ENCODE assay signal across 15 cellular contexts in the genomic region with DNA sequence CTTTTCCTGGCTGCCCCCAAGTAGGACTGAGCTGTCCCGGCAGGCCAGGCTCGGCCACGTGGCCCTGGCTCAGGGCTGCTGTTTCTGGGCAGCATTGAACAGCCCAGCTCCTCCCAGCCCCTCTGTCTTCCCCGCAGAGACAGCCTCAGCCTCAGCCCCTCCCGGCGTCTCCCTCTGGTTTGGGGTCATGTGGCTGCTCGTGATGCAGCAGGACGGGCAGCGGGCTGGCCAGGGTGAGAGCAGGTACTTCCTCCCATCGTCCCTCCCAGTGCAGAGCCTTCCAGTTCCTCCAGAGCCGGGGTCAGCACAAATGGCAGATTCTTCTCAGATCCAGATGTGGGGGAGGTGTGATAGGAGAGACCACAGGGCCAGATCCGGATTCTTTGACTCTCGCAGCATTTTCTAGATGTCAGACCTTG.
DNase-seq lines count a peak whose midpoint lies in the region; ATAC-seq, FAIRE-seq and TF ChIP-seq lines count a peak whose summit lies in the region.
"Had no signal": no experiment of that assay in that cellular context is flagged by ENCODE, and none has a peak within 500 bp of the region (broad histone marks: within the 10 kb centered on the region; RNA-seq: fewer than 3 reads in every experiment).

No MANE protein-coding gene starts in this region.

- H3K27ac ChIP-seq in GM23338 (ENCODE audit: low read depth), result no peak overlapping the region

- no peak overlapping the region for H2AFZ ChIP-seq in GM23338

- no peak for TF ChIP-seq CTCF in GM23338 (conservative IDR thresholded peaks at IDR 0.05; ENCODE audit: low read depth in 2 of 2)
- TF ChIP-seq CTCF in choroid plexus epithelial cell (conservative IDR thresholded peaks at IDR 0.05; ENCODE audit: low read depth, low read length), result no peak

- no peaks in the 10 kb centered on the region for H3K27me3 ChIP-seq in GM23338 (ENCODE audit: insufficient read depth)
- H3K27me3 ChIP-seq in HAP-1 (ENCODE audit: low read depth), result no peaks in the 10 kb centered on the region

- DNase-seq in GM23338 (ENCODE audit: low spot score) (no peak), choroid plexus epithelial cell (ENCODE audit: low read depth) (peak; percentile 81), iPS-NIHi7 (ENCODE audit: extremely low spot score) (peak; percentile 32), retina (peak; percentile 45), HAP-1 (ENCODE audit: low spot score in 2 of 2) (no peak), GM19239 (ENCODE audit: insufficient read length, low spot score) (no peak)
- DNase-seq in stimulated activated CD4-positive, alpha-beta T cell treated with anti-CD3 and anti-CD28 coated beads, Interleukin-4, amount 100 ng/mL, for 4 hours, result no peak
- DNase-seq: activated CD8-positive, alpha-beta T cell treated with anti-CD3 and anti-CD28 coated beads, Interleukin-2, amount 10 ng/mL, durations not matched to agents 7 days and 5 days; Calu3; SK-N-SH; stimulated activated naive CD4-positive, alpha-beta T cell had no signal

- in situ Hi-C loops in HAP-1 (cut with MboI; ENCODE audit: low sequenced_read_pairs), result no loop called here

- no peak overlapping the region for H3K4me2 ChIP-seq in GM23338
- H3K4me2 ChIP-seq: SK-N-SH had no signal

- H3K4me3 ChIP-seq in GM23338, result no peak overlapping the region
- H3K4me3 ChIP-seq in choroid plexus epithelial cell (ENCODE audit: low read depth, low read length), result no peak overlapping the region
- H3K4me3 ChIP-seq in HAP-1, result no peak overlapping the region

- H3K9me3 Mint-ChIP-seq in GM23338, result no peaks in the 10 kb centered on the region
- H3K9me3 Mint-ChIP-seq: activated T-helper 17 cell treated with anti-CD3 and anti-CD28 coated beads, Interleukin-2, amount 50 U/mL, for 72 hours; IgD-negative memory B cell had no signal

- ATAC-seq in GM23338, result no peak
- ATAC-seq in HG03469 (IDR thresholded peaks at IDR 0.05; ENCODE audit: unreplicated experiment), result no peak
- ATAC-seq: activated CD8-positive, alpha-beta T cell treated with anti-CD3 and anti-CD28 coated beads, Interleukin-2, amount 10 ng/mL, durations not matched to agents 7 days and 5 days; activated T-helper 17 cell treated with anti-CD3 and anti-CD28 coated beads, Interleukin-2, amount 50 U/mL, for 72 hours had no signal

- peak overlapping the region; percentile 52; the same call in 1 of the 2 replicates for H3K27ac Mint-ChIP-seq in GM23338
- H3K27ac Mint-ChIP-seq: activated CD8-positive, alpha-beta T cell treated with anti-CD3 and anti-CD28 coated beads, Interleukin-2, amount 10 ng/mL, durations not matched to agents 7 days and 5 days; activated T-helper 17 cell treated with anti-CD3 and anti-CD28 coated beads, Interleukin-2, amount 50 U/mL, for 72 hours; IgD-negative memory B cell had no signal

- no peak overlapping the region for H3K4me3 Mint-ChIP-seq in GM23338
- H3K4me3 Mint-ChIP-seq: activated CD8-positive, alpha-beta T cell treated with anti-CD3 and anti-CD28 coated beads, Interleukin-2, amount 10 ng/mL, durations not matched to agents 7 days and 5 days; activated T-helper 17 cell treated with anti-CD3 and anti-CD28 coated beads, Interleukin-2, amount 50 U/mL, for 72 hours; IgD-negative memory B cell had no signal

- no peaks in the 10 kb centered on the region for H3K79me2 ChIP-seq in GM23338 (replicated peaks; ENCODE audit: insufficient read depth)

- no peaks in the 10 kb centered on the region; the same call in 1 of the 2 replicates for H3K36me3 ChIP-seq in GM23338 (ENCODE audit: insufficient read depth)
- peaks cover 3% of the 10 kb centered on the region; the same call in 1 of the 2 replicates for H3K36me3 ChIP-seq in HAP-1 (replicated peaks)

- H3K9me2 ChIP-seq in GM23338 (ENCODE audit: insufficient read depth), result no peaks in the 10 kb centered on the region
- H3K9me2 ChIP-seq: SK-N-SH had no signal

- no peak for FAIRE-seq in GM19239 (lab: Jason Lieb, UNC)
- FAIRE-seq: H1 had no signal

- no peaks in the 10 kb centered on the region; the same call in 1 of the 2 replicates for H3F3A ChIP-seq in GM23338 (replicated peaks; ENCODE audit: low read depth)

- H4K20me1 ChIP-seq in GM23338 (replicated peaks; ENCODE audit: insufficient read depth), result no peaks in the 10 kb centered on the region; the same call in 1 of the 2 replicates

- H3K36me3 Mint-ChIP-seq in GM23338 (ENCODE audit: low read depth), result peaks cover 4% of the 10 kb centered on the region; the same call in 1 of the 3 replicates

- H3K4me1 ChIP-seq in GM23338 (ENCODE audit: insufficient read depth) (no peaks in the 10 kb centered on the region), HAP-1 (no peaks in the 10 kb centered on the region)

- no peaks in the 10 kb centered on the region for H3K9me3 ChIP-seq in HAP-1
- H3K9me3 ChIP-seq: SK-N-SH had no signal

- peaks cover 13% of the 10 kb centered on the region; the same call in 2 of the 3 replicates for H3K4me1 Mint-ChIP-seq in GM23338
- H3K4me1 Mint-ChIP-seq: activated T-helper 17 cell treated with anti-CD3 and anti-CD28 coated beads, Interleukin-2, amount 50 U/mL, for 72 hours had no signal

- H3K27me3 Mint-ChIP-seq in GM23338 (ENCODE audit: insufficient read depth, low read depth, poor library complexity), result peaks cover 7% of the 10 kb centered on the region
- H3K27me3 Mint-ChIP-seq: activated T-helper 17 cell treated with anti-CD3 and anti-CD28 coated beads, Interleukin-2, amount 50 U/mL, for 72 hours; IgD-negative memory B cell had no signal

TF ChIP-seq in GM23338, 12 proteins besides CTCF, POLR2A, EP300 and RAD21:
- TF ChIP-seq STAT1 (IDR thresholded peaks at IDR 0.05; ENCODE audit: unreplicated experiment) (no peak), POLR2AphosphoS5 (IDR thresholded peaks at IDR 0.05; ENCODE audit: low read depth) (no peak), ZNF114 (CRISPR knock-in tag; IDR thresholded peaks at IDR 0.05) (no peak), EZH2 (IDR thresholded peaks at IDR 0.05; ENCODE audit: low read depth, unreplicated experiment) (no peak)

Comparison
In these comparisons a context has a peak if more than half of its experiments do, and no peak if none do; other contexts are left out.
1. DNase-seq: peak in choroid plexus epithelial cell (single experiment), iPS-NIHi7 (single experiment) and retina (single experiment); none in GM23338 (single experiment), HAP-1 (0 of 2), GM19239 (single experiment) and stimulated activated CD4-positive, alpha-beta T cell treated with anti-CD3 and anti-CD28 coated beads, Interleukin-4, amount 100 ng/mL, for 4 hours (0 of 2).